9 cellular contexts compared by ENCODE assay signal in genomic region chr16:86604436-86605220, GRCh38.
DNase-seq lines count a peak whose midpoint lies in the region; ATAC-seq and FAIRE-seq lines count a peak whose summit lies in the region.
"Had no signal": no experiment of that assay in that cellular context is flagged by ENCODE, and none has a peak within 500 bp of the region (broad histone marks: within the 10 kb centered on the region; RNA-seq: fewer than 3 reads in every experiment).

No MANE protein-coding gene starts in this region.

- H3K4me1 ChIP-seq in duodenal mucosa (ENCODE audit: control insufficient read depth in 1 of 2, insufficient read depth in 2 of 2, low read length in 2 of 2): no peaks in the 10 kb centered on the region

- ATAC-seq in GM19372 (IDR thresholded peaks at IDR 0.05; ENCODE audit: low read depth, unreplicated experiment): peak; percentile 79
- ATAC-seq in activated CD4-positive, CD25-positive, alpha-beta regulatory T cell treated with anti-CD3 and anti-CD28 coated beads, Interleukin-2, amount 50 U/mL, for 24 hours: peak; percentile 90 to 95
- peak; percentile 88 for ATAC-seq in stimulated activated effector memory CD8-positive, alpha-beta T cell treated with anti-CD3 and anti-CD28 coated beads, Interleukin-12 subunit alpha, Interleukin-12 subunit beta, amount 100 ng/mL, for 72 hours
- ATAC-seq in HG02852 (IDR thresholded peaks at IDR 0.05; ENCODE audit: unreplicated experiment): no peak

- H3K4me3 ChIP-seq in duodenal mucosa (ENCODE audit: low read depth in 1 of 2, low read length in 2 of 2): peak overlapping the region; percentile 49 to 50

- no peaks in the 10 kb centered on the region for H3K36me3 ChIP-seq in duodenal mucosa (ENCODE audit: control insufficient read depth in 1 of 2, insufficient read depth in 2 of 2, low read length in 2 of 2)

- FAIRE-seq in urothelium cell line (lab: Jason Lieb, UNC) (no peak), HTR-8/SVneo (lab: Jason Lieb, UNC) (no peak)

- peaks cover 0 to 2% of the 10 kb centered on the region in 2 donors for H3K27me3 ChIP-seq in duodenal mucosa (ENCODE audit: control insufficient read depth in 1 of 2, insufficient read depth in 2 of 2, low read length in 2 of 2)

- H3K36me3 Mint-ChIP-seq in stimulated activated effector memory CD8-positive, alpha-beta T cell treated with anti-CD3 and anti-CD28 coated beads, Interleukin-12 subunit alpha, Interleukin-12 subunit beta, amount 100 ng/mL, for 72 hours: no peaks in the 10 kb centered on the region

- peaks cover 12% of the 10 kb centered on the region for H3K4me1 Mint-ChIP-seq in stimulated activated effector memory CD8-positive, alpha-beta T cell treated with anti-CD3 and anti-CD28 coated beads, Interleukin-12 subunit alpha, Interleukin-12 subunit beta, amount 100 ng/mL, for 72 hours

- no peaks in the 10 kb centered on the region for H3K9me3 ChIP-seq in duodenal mucosa (ENCODE audit: control insufficient read depth in 1 of 2, low read length in 2 of 2)

- no peak overlapping the region for H3K27ac ChIP-seq in duodenal mucosa (ENCODE audit: low read depth, low read length)

- H3K4me3 Mint-ChIP-seq in stimulated activated effector memory CD8-positive, alpha-beta T cell treated with anti-CD3 and anti-CD28 coated beads, Interleukin-12 subunit alpha, Interleukin-12 subunit beta, amount 100 ng/mL, for 72 hours: peak overlapping the region; percentile 64

- H3K9me3 Mint-ChIP-seq in stimulated activated effector memory CD8-positive, alpha-beta T cell treated with anti-CD3 and anti-CD28 coated beads, Interleukin-12 subunit alpha, Interleukin-12 subunit beta, amount 100 ng/mL, for 72 hours: no peaks in the 10 kb centered on the region

- H3K27ac Mint-ChIP-seq in stimulated activated effector memory CD8-positive, alpha-beta T cell treated with anti-CD3 and anti-CD28 coated beads, Interleukin-12 subunit alpha, Interleukin-12 subunit beta, amount 100 ng/mL, for 72 hours: peak overlapping the region; percentile 68
- H3K27ac Mint-ChIP-seq: progenitor cell of endocrine pancreas had no signal

- peak in 1 of 2 donors; percentile 60 for DNase-seq in stimulated activated effector memory CD8-positive, alpha-beta T cell treated with anti-CD3 and anti-CD28 coated beads, Interleukin-12 subunit alpha, Interleukin-12 subunit beta, amount 100 ng/mL, for 72 hours (ENCODE audit: low spot score in 2 of 2)
- DNase-seq in urothelium cell line (ENCODE audit: low spot score) (no peak), DMS79 (lab: John Stamatoyannopoulos, UW) (no peak), HTR-8/SVneo (ENCODE audit: insufficient read length, low spot score) (no peak)

- no peak overlapping the region for H3K9ac ChIP-seq in duodenal mucosa (ENCODE audit: low read depth in 1 of 2, low read length in 2 of 2)
